10 cellular contexts compared by ENCODE assay signal in the genomic region with DNA sequence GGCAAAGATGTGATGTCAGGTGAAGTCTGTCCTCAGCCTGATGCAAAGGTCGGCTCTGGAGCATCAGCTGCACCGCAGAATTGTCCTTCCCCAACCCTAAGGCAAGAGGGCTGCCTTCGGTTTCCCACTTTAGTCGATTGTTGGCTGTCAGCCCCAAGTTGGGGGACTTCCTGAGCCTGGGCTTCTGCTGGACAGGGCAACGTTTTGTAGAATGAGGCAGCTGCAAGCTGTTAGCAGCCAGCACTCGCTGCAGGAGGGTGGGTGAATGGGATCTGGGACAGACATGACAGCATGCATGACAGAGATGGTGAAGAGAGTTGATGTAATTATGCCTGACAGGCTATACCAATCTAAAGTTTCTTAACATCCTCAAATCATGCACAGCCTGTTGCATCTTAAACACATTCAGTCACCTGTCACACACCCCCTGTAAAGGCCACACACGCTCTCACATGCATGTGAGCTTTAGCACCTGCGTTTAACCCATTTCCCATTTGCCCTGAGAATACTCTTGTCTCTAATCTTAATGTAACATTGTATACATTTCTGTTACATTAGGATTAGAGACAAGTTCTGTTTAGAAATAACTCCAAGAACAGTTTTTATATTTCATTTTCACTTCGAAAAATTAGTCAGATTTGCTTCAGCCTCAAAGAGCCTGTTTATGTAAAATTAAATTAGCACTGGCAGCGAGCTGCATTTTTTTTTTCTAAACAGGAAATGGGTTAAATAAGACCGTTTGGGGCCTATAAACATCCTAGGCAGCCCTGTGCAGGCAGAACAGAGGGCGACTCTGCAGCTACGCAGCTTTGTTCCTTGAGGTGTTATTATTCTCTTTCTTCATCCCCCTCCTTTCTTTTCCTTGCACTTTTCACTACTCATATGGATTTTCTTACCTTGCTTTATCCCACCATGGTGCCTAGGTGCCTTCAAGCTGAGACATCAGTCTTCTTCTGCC. TPM values are rescaled to one million over a fixed set of nuclear protein-coding genes. Genes with fewer than 3 reads are reported as not detected.
A peak's percentile ranks its signal among the peaks of the same experiment; 100 is the strongest.
DNase-seq lines count a peak whose midpoint lies in the region; TF ChIP-seq lines count a peak whose summit lies in the region.
"Had no signal": no experiment of that assay in that cellular context is flagged by ENCODE, and none has a peak within 500 bp of the region (broad histone marks: within the 10 kb centered on the region; RNA-seq: fewer than 3 reads in every experiment).

No MANE protein-coding gene starts in this region.

- no peaks in the 10 kb centered on the region for H3K9me3 Mint-ChIP-seq in endodermal cell
- H3K9me3 Mint-ChIP-seq: nephron progenitor cell had no signal

- H3K9me3 ChIP-seq in OCI-LY7 (ENCODE audit: low read length) = no peaks in the 10 kb centered on the region
- no peaks in the 10 kb centered on the region for H3K9me3 ChIP-seq in endodermal cell (ENCODE audit: control insufficient read depth, low read length)
- H3K9me3 ChIP-seq in trophoblast cell (ENCODE audit: insufficient read depth, low read depth, low read length) = no peaks in the 10 kb centered on the region

- H3K27ac ChIP-seq in OCI-LY7 (ENCODE audit: low read depth, low read length, poor library complexity, severe bottlenecking) (no peak overlapping the region), endodermal cell (ENCODE audit: low read depth, low read length) (no peak overlapping the region), trophoblast cell (ENCODE audit: low read depth, low read length) (no peak overlapping the region), caudate nucleus (ENCODE audit: low read depth, low read length) (no peak overlapping the region)

- no peaks in the 10 kb centered on the region for H3K27me3 ChIP-seq in endodermal cell (ENCODE audit: control insufficient read depth, insufficient read depth, low read length, poor library complexity, severe bottlenecking)
- no peaks in the 10 kb centered on the region for H3K27me3 ChIP-seq in trophoblast cell (ENCODE audit: insufficient read depth, low read length)

- H3K36me3 ChIP-seq in OCI-LY7 (ENCODE audit: insufficient read depth, low read length) (no peaks in the 10 kb centered on the region), endodermal cell (ENCODE audit: control insufficient read depth, insufficient read depth, low read length) (no peaks in the 10 kb centered on the region), trophoblast cell (ENCODE audit: control insufficient read depth in 1 of 2, insufficient read depth in 2 of 2, low read length in 2 of 2) (no peaks in the 10 kb centered on the region)

- no peak overlapping the region for H3K27ac Mint-ChIP-seq in endodermal cell

- H2BK5ac ChIP-seq in trophoblast cell (ENCODE audit: low read depth, low read length, poor library complexity) = peak overlapping the region; percentile 47

- H3K4me2 ChIP-seq in OCI-LY7 (ENCODE audit: low read length) (peak overlapping the region; percentile 12; the same call in 1 of the 2 replicates), trophoblast cell (ENCODE audit: low read length) (no peak overlapping the region)

- DNase-seq in D341Med (ENCODE audit: low spot score) (peak; percentile 4), OCI-LY7 (ENCODE audit: low spot score) (peak; percentile 32), endodermal cell (no peak), trophoblast cell (no peak), caudate nucleus (lab: John Stamatoyannopoulos, UW) (no peak), iPS-NIHi7 (ENCODE audit: extremely low spot score) (no peak)
- DNase-seq in activated CD4-positive, alpha-beta T cell treated with anti-CD3 and anti-CD28 coated beads for 1 hour = no peak
- DNase-seq: amygdala; nephron progenitor cell; stimulated activated CD8-positive, alpha-beta memory T cell treated with anti-CD3 and anti-CD28 coated beads, Interleukin-4, amount 100 ng/mL, for 48 hours had no signal

- H3K79me2 ChIP-seq in OCI-LY7 (ENCODE audit: insufficient read depth, low read depth, low read length) (no peaks in the 10 kb centered on the region), trophoblast cell (ENCODE audit: control insufficient read depth, insufficient read depth, low read length, poor library complexity) (no peaks in the 10 kb centered on the region)

- no peaks in the 10 kb centered on the region for H4K20me1 ChIP-seq in OCI-LY7 (ENCODE audit: insufficient read depth, low read length)

- H3K14ac ChIP-seq in trophoblast cell (ENCODE audit: low read length) = no peak overlapping the region

- no peaks in the 10 kb centered on the region for H3K36me3 Mint-ChIP-seq in endodermal cell (ENCODE audit: low read depth)

- H3K18ac ChIP-seq in trophoblast cell (ENCODE audit: low read length) = no peak overlapping the region

- no peak overlapping the region for H3K4me3 Mint-ChIP-seq in endodermal cell
- H3K4me3 Mint-ChIP-seq: nephron progenitor cell had no signal

- peaks cover 8% of the 10 kb centered on the region for H3K79me1 ChIP-seq in trophoblast cell (ENCODE audit: low read length)

- no peak overlapping the region for H3K9ac ChIP-seq in endodermal cell (ENCODE audit: extremely low read depth, low read length, poor library complexity, severe bottlenecking)
- no peak overlapping the region for H3K9ac ChIP-seq in trophoblast cell (ENCODE audit: low read length)

- peak overlapping the region; percentile 49 for H2BK120ac ChIP-seq in trophoblast cell (ENCODE audit: insufficient read depth, low read length, poor library complexity)

- H3K9me2 ChIP-seq in OCI-LY7 (ENCODE audit: insufficient read depth, low read length) = no peaks in the 10 kb centered on the region

- POLR2A ChIA-PET in OCI-LY7 (lab: Charles Lee) = interaction anchor here (0.6 to 1.4 kb wide), 3 partner anchors 10 to 984 kb away, joined by 3 to 5 read pairs (median 3); no protein-coding TSS in a partner anchor

- no peak for TF ChIP-seq CTCF in OCI-LY7 (conservative IDR thresholded peaks at IDR 0.05; ENCODE audit: low read length)
- TF ChIP-seq CTCF in endodermal cell (conservative IDR thresholded peaks at IDR 0.05) = no peak

- peaks cover 12% of the 10 kb centered on the region for H3K4me1 ChIP-seq in OCI-LY7 (ENCODE audit: insufficient read depth, low read length, poor library complexity, severe bottlenecking)
- H3K4me1 ChIP-seq in endodermal cell (ENCODE audit: control insufficient read depth, insufficient read depth, low read length) = no peaks in the 10 kb centered on the region
- H3K4me1 ChIP-seq in trophoblast cell (ENCODE audit: control insufficient read depth in 1 of 2, insufficient read depth in 2 of 2, low read length in 2 of 2) = peaks cover 18 to 19% of the 10 kb centered on the region in 2 experiments

- 91% methylated on average over 5 to 13 of the region's 13 CpGs for WGBS in endodermal cell (ENCODE audit: insufficient coverage in 1 of 2, insufficient read length in 1 of 2), 2 experiments
- WGBS in trophoblast cell (ENCODE audit: extremely low coverage, insufficient coverage, insufficient read length) = no CpG with 5 or more reads among the region's 13 CpGs

- H4K8ac ChIP-seq in trophoblast cell (ENCODE audit: low read depth, low read length) = no peak overlapping the region

- peaks cover 32% of the 10 kb centered on the region for H3K4me1 Mint-ChIP-seq in endodermal cell

- no peak overlapping the region for H2AK5ac ChIP-seq in trophoblast cell (ENCODE audit: low read length)

- intact Hi-C loops in OCI-LY7 (cut with micrococcal nuclease; ENCODE audit: unreplicated experiment) = no loop called here

- H4K91ac ChIP-seq in trophoblast cell (ENCODE audit: low read depth, low read length) = peak overlapping the region; percentile 43

- H2BK12ac ChIP-seq in trophoblast cell (ENCODE audit: low read length) = peak overlapping the region; percentile 62

- no peak overlapping the region for H3K4me3 ChIP-seq in OCI-LY7 (ENCODE audit: low read depth, low read length, poor library complexity, severe bottlenecking)
- peak overlapping the region; percentile 24 for H3K4me3 ChIP-seq in endodermal cell (ENCODE audit: low read length)
- no peak overlapping the region for H3K4me3 ChIP-seq in trophoblast cell (ENCODE audit: low read depth, low read length)

- peak overlapping the region; percentile 59; the same call in 1 of the 2 replicates for H2AFZ ChIP-seq in OCI-LY7 (ENCODE audit: low read length)
- no peak overlapping the region for H2AFZ ChIP-seq in trophoblast cell (ENCODE audit: insufficient read depth, low read length, poor library complexity)

- no peak overlapping the region for H4K12ac ChIP-seq in trophoblast cell (ENCODE audit: low read depth, low read length)

- no TSS peak for BruUV-seq in OCI-LY7 (replicated peaks; lab: Mats Ljungman, UMichigan)

- H3K4ac ChIP-seq in trophoblast cell (ENCODE audit: low read depth, low read length) = no peak overlapping the region

- CTCF ChIA-PET in OCI-LY7 (lab: Charles Lee; ENCODE audit: unreplicated experiment) = no interaction called here

- no peak overlapping the region for H3K23ac ChIP-seq in trophoblast cell (ENCODE audit: low read length)

- peaks cover 7% of the 10 kb centered on the region for H3K27me3 Mint-ChIP-seq in endodermal cell (ENCODE audit: insufficient read depth)

RNA-seq across cellular contexts. Expression of gene CWC15, which starts 49.0 kb away (rescaled TPM):
- total RNA-seq in OCI-LY7 (2014; rRNA removed; shearing (Covaris generic)) = 42.5 and 52.3 TPM in 2 replicates
- total RNA-seq in OCI-LY7 (2022) (66.0 and 73.5 TPM in 2 replicates), endodermal cell (10 to 100 TPM; 73.9 to 81.4 TPM)
- polyA plus RNA-seq in endodermal cell (2013, experiment 1 of 2) = 76.4 TPM
- polyA plus RNA-seq in endodermal cell (2013, experiment 2 of 2) = 80.9 TPM
- polyA plus RNA-seq in trophoblast cell (2013) = 93.7 and 96.4 TPM in 2 replicates

RNA-seq across cellular contexts. Expression of gene KDM4D, which starts 49.2 kb away (rescaled TPM):
- 0.62 and 1.0 TPM in 2 replicates for total RNA-seq in OCI-LY7 (2014; rRNA removed; shearing (Covaris generic))
- total RNA-seq in OCI-LY7 (2022) = 1.4 and 1.6 TPM in 2 replicates
- total RNA-seq in endodermal cell = 1 to 10 TPM; 1.7 to 3.1 TPM
- polyA plus RNA-seq in endodermal cell (2013, experiment 1 of 2) = 3.8 TPM
- polyA plus RNA-seq in endodermal cell (2013, experiment 2 of 2) = 3.0 TPM
- polyA plus RNA-seq in trophoblast cell (2013) = 0.82 and 0.97 TPM in 2 replicates

Comparison
In these comparisons a context has a peak if more than half of its experiments do, and no peak if none do; other contexts are left out.
1. DNase-seq: peak in D341Med (single experiment) and OCI-LY7 (single experiment); none in endodermal cell (single experiment), trophoblast cell (0 of 2), caudate nucleus (0 of 61), iPS-NIHi7 (single experiment) and activated CD4-positive, alpha-beta T cell treated with anti-CD3 and anti-CD28 coated beads for 1 hour (single experiment).